In genomic region chr21:44927587-44928461, GRCh38 we compare ENCODE assay signal across 8 cellular contexts. TPM values are rescaled to one million over a fixed set of nuclear protein-coding genes. Genes with fewer than 3 reads are reported as not detected.
DNase-seq lines count a peak whose midpoint lies in the region; FAIRE-seq and TF ChIP-seq lines count a peak whose summit lies in the region.

No MANE protein-coding gene starts in this region.

- peak overlapping the region; percentile 39; the same call in 1 of the 2 replicates for H3K4me3 ChIP-seq in PC-9

- peak; percentile 83 for DNase-seq in GM20000 (ENCODE audit: low spot score)
- peak; percentile 92 to 95 for DNase-seq in PC-9
- peak; percentile 83 for DNase-seq in activated T-helper 1 cell treated with Interleukin-2 at 50 U/mL for 16 hours (ENCODE audit: low read depth)
- DNase-seq in glomerular visceral epithelial cell (ENCODE audit: extremely low spot score): peak; percentile 92
- DNase-seq in smooth muscle cell of the brain vasculature (ENCODE audit: low read depth, low spot score): peak; percentile 23
- no peak for DNase-seq in NCI-H82 (lab: John Stamatoyannopoulos, UW)
- DNase-seq in frontal cortex (ENCODE audit: low spot score in 2 of 2): no peak
- DNase-seq in globus pallidus (ENCODE audit: low spot score): no peak

- CTCF ChIA-PET in PC-9 (lab: Charles Lee): interaction anchor here (0.6 to 1.5 kb wide), 6 partner anchors 14 to 1601 kb away, joined by 3 to 14 read pairs (median 3); partner anchors contain the start of gene UBE2G2

- peaks cover 13% of the 10 kb centered on the region; the same call in 1 of the 2 replicates for H3F3A ChIP-seq in PC-9 (ENCODE audit: insufficient read depth, low read depth)

- H3K79me2 ChIP-seq in PC-9 (ENCODE audit: low read depth): no peaks in the 10 kb centered on the region

- peak overlapping the region; percentile 97 for H3K27ac ChIP-seq in PC-9

- TF ChIP-seq CTCF in GM20000 (IDR thresholded peaks at IDR 0.05; ENCODE audit: extremely low read depth, missing control alignments) (no peak), PC-9 (conservative IDR thresholded peaks at IDR 0.05) (peak; percentile 45; the same call in 1 of the 2 replicates)

- H2AFZ ChIP-seq in PC-9: no peak overlapping the region

- peaks cover 62% of the 10 kb centered on the region for H3K4me1 ChIP-seq in PC-9 (replicated peaks; ENCODE audit: insufficient read depth)

- H3K9me3 ChIP-seq in PC-9 (ENCODE audit: insufficient read depth, low read depth): no peaks in the 10 kb centered on the region

- H3K9me2 ChIP-seq in PC-9 (ENCODE audit: insufficient read depth): no peaks in the 10 kb centered on the region

- H3K4me2 ChIP-seq in PC-9: peak overlapping the region; percentile 75

- no peak for FAIRE-seq in frontal cortex (lab: Jason Lieb, UNC)

- H4K20me1 ChIP-seq in PC-9 (ENCODE audit: insufficient read depth): no peaks in the 10 kb centered on the region

- POLR2A ChIA-PET in PC-9 (lab: Charles Lee; ENCODE audit: unreplicated experiment): interaction anchor here (0.5 to 1.2 kb wide), 12 partner anchors 11 to 589 kb away, joined by 4 to 23 read pairs (median 6); partner anchors contain the start of gene PTTG1IP

- BruUV-seq in PC-9 (replicated peaks; lab: Mats Ljungman, UMichigan): TSS peak; percentile 71

- no peaks in the 10 kb centered on the region for H3K27me3 ChIP-seq in PC-9 (ENCODE audit: insufficient read depth, low read depth)

- H3K36me3 ChIP-seq in PC-9 (ENCODE audit: low read depth): no peaks in the 10 kb centered on the region

- intact Hi-C loops in PC-9 (cut with micrococcal nuclease; ENCODE audit: unreplicated experiment): loop anchor here (1.0 to 5.0 kb wide), 5 partner anchors 13 to 126 kb away; partner anchors contain the start of gene UBE2G2

RNA-seq across cellular contexts. Expression of gene ITGB2, which starts 7.1 kb away (rescaled TPM):
- total RNA-seq in PC-9 (2021) (3.6 and 6.0 TPM in 2 replicates), frontal cortex (4.9 TPM)

RNA-seq across cellular contexts. Expression of gene SLX9, which starts 12.0 kb away (rescaled TPM):
- total RNA-seq in PC-9 (2021) (22.8 and 30.4 TPM in 2 replicates), frontal cortex (7.3 TPM)

RNA-seq across cellular contexts. Expression of gene PTTG1IP, which starts 54.3 kb away (rescaled TPM):
- total RNA-seq in PC-9 (2021): 162 and 174 TPM in 2 replicates
- 72.2 TPM for total RNA-seq in frontal cortex

Comparison
In these comparisons a context has a peak if more than half of its experiments do, and no peak if none do; other contexts are left out.
1. DNase-seq: peak in GM20000 (single experiment), PC-9 (2 of 2), activated T-helper 1 cell treated with Interleukin-2 at 50 U/mL for 16 hours (single experiment), glomerular visceral epithelial cell (single experiment) and smooth muscle cell of the brain vasculature (single experiment); none in NCI-H82 (single experiment), frontal cortex (0 of 2) and globus pallidus (single experiment).